8 cellular contexts compared by ENCODE assay signal in genomic region chr14:104751539-104752337, GRCh38. TPM values are rescaled to one million over a fixed set of nuclear protein-coding genes. Genes with fewer than 3 reads are reported as not detected.
DNase-seq lines count a peak whose midpoint lies in the region; ATAC-seq, FAIRE-seq and TF ChIP-seq lines count a peak whose summit lies in the region.

No MANE protein-coding gene starts in this region.

- H3K4me1 ChIP-seq in OCI-LY3 (ENCODE audit: low read length) (peaks cover 19% of the 10 kb centered on the region), endothelial cell of umbilical vein (ENCODE audit: control insufficient read depth, extremely low read depth, insufficient read depth, low read length) (peaks cover 8% of the 10 kb centered on the region), parathyroid adenoma (peaks cover 11% of the 10 kb centered on the region)

- intact Hi-C loops in endothelial cell of umbilical vein (cut with micrococcal nuclease): loop anchor here (1.0 to 5.0 kb wide), 6 partner anchors 15 to 76 kb away; partner anchors contain the start of genes ADSS1, INF2 and ZBTB42

- no peak for ATAC-seq in GM21367 (IDR thresholded peaks at IDR 0.05; ENCODE audit: unreplicated experiment)

- CTCF ChIA-PET in endothelial cell of umbilical vein (lab: Charles Lee): interaction anchor here (0.9 to 2.4 kb wide), 11 partner anchors 15 to 338 kb away, joined by 3 to 17 read pairs (median 5); partner anchors contain the start of genes ADSS1 and ZBTB42

- H3K27ac ChIP-seq in OCI-LY3 (ENCODE audit: low read length) (peak overlapping the region; percentile 85), endothelial cell of umbilical vein (ENCODE audit: insufficient read depth, low read depth, low read length) (peak overlapping the region; percentile 23), parathyroid adenoma (peak overlapping the region; percentile 49)

- no peaks in the 10 kb centered on the region for H3K9me3 ChIP-seq in OCI-LY3 (ENCODE audit: insufficient read depth, low read length)
- no peaks in the 10 kb centered on the region for H3K9me3 ChIP-seq in endothelial cell of umbilical vein (replicated peaks; ENCODE audit: control insufficient read depth, insufficient read depth, low read length)
- no peaks in the 10 kb centered on the region for H3K9me3 ChIP-seq in parathyroid adenoma (ENCODE audit: control insufficient read depth, low read length)

- no peaks in the 10 kb centered on the region for H3K9me1 ChIP-seq in endothelial cell of umbilical vein (replicated peaks; ENCODE audit: control insufficient read depth, extremely low read depth, insufficient read depth, low read length)

- no peak for FAIRE-seq in endothelial cell of umbilical vein (lab: Jason Lieb, UNC)

- H3K9ac ChIP-seq in OCI-LY3 (ENCODE audit: low read length) (peak overlapping the region; percentile 89), endothelial cell of umbilical vein (replicated peaks; ENCODE audit: extremely low read depth, insufficient read depth, low read length) (peak overlapping the region; percentile 53), parathyroid adenoma (no peak overlapping the region)

- H4K20me1 ChIP-seq in OCI-LY3 (ENCODE audit: insufficient read depth, low read length) (no peaks in the 10 kb centered on the region), endothelial cell of umbilical vein (replicated peaks; ENCODE audit: control insufficient read depth, extremely low read depth, insufficient read depth, low read length) (no peaks in the 10 kb centered on the region)

- H3K4me2 ChIP-seq in OCI-LY3 (ENCODE audit: low read length) (peak overlapping the region; percentile 95), endothelial cell of umbilical vein (ENCODE audit: insufficient read depth, low read length) (peak overlapping the region; percentile 25), parathyroid adenoma (ENCODE audit: low read length) (peak overlapping the region; percentile 79)

- H3K4me3 ChIP-seq in OCI-LY3 (ENCODE audit: low read length) (peak overlapping the region; percentile 94), endothelial cell of umbilical vein (replicated peaks in 1 of 3; ENCODE audit: insufficient read depth in 1 of 3, low read depth in 1 of 3, low read length in 3 of 3) (peak overlapping the region in 2 of 3 experiments; percentile 36 to 38), parathyroid adenoma (ENCODE audit: low read depth, low read length) (peak overlapping the region; percentile 99)

- POLR2A ChIA-PET in endothelial cell of umbilical vein (lab: Charles Lee): interaction anchor here (1.0 kb wide), 2 partner anchors 16 to 71 kb away, joined by 4 to 6 read pairs; no protein-coding TSS in a partner anchor

- H3K27me3 ChIP-seq in OCI-LY3 (ENCODE audit: low read depth, low read length) (no peaks in the 10 kb centered on the region), endothelial cell of umbilical vein (ENCODE audit: control insufficient read depth in 2 of 2, insufficient read depth in 2 of 2, low read length in 2 of 2) (no peaks in the 10 kb centered on the region), parathyroid adenoma (ENCODE audit: control insufficient read depth, insufficient read depth, low read length) (no peaks in the 10 kb centered on the region)

- no TSS peak for BruUV-seq in endothelial cell of umbilical vein (replicated peaks; lab: Mats Ljungman, UMichigan)

- dilution Hi-C loops in endothelial cell of umbilical vein (cut with MboI; ENCODE audit: extremely low pct_ligation_motif_present, low sequenced_read_pairs): no loop called here

- H2AFZ ChIP-seq in OCI-LY3 (ENCODE audit: low read depth, low read length) (peak overlapping the region; percentile 93; the same call in 1 of the 2 replicates), endothelial cell of umbilical vein (ENCODE audit: low read depth, low read length) (peak overlapping the region; percentile 85), parathyroid adenoma (peak overlapping the region; percentile 82)

- TF ChIP-seq CTCF in OCI-LY3 (IDR thresholded peaks at IDR 0.05; ENCODE audit: low read depth, low read length) (no peak), endothelial cell of umbilical vein (IDR thresholded peaks at IDR 0.05; ENCODE audit: extremely low read depth in 1 of 2, insufficient read depth in 1 of 2, low read depth in 1 of 2, low read length in 2 of 2) (no peak), parathyroid adenoma (IDR thresholded peaks at IDR 0.05) (no peak)

- DNase-seq in GDM1 (lab: John Stamatoyannopoulos, UW): peak; percentile 49
- no peak for DNase-seq in endothelial cell of umbilical vein (ENCODE audit: low read depth, low spot score)
- DNase-seq in DMS153 (lab: John Stamatoyannopoulos, UW): no peak
- no peak for DNase-seq in NCI-H1048 (lab: John Stamatoyannopoulos, UW)
- no peak for DNase-seq in LoVo (ENCODE audit: low spot score)

- H3K36me3 ChIP-seq in OCI-LY3 (replicated peaks; ENCODE audit: low read depth, low read length) (peaks cover 5% of the 10 kb centered on the region), endothelial cell of umbilical vein (ENCODE audit: control insufficient read depth in 2 of 2, extremely low read depth in 1 of 2, insufficient read depth in 2 of 2, low read length in 2 of 2) (peaks cover 0 to 10% of the 10 kb centered on the region in 2 experiments), parathyroid adenoma (ENCODE audit: control insufficient read depth, insufficient read depth, low read length) (no peaks in the 10 kb centered on the region)

- no peak for TF ChIP-seq POLR2A in endothelial cell of umbilical vein (IDR thresholded peaks at IDR 0.05; ENCODE audit: low read depth, low read length)

- H3K79me2 ChIP-seq in OCI-LY3 (ENCODE audit: low read length): peaks cover 40% of the 10 kb centered on the region
- H3K79me2 ChIP-seq in endothelial cell of umbilical vein (ENCODE audit: control insufficient read depth, insufficient read depth, low read length): peaks cover 22% of the 10 kb centered on the region
- peaks cover 3% of the 10 kb centered on the region for H3K79me2 ChIP-seq in parathyroid adenoma

TF ChIP-seq in endothelial cell of umbilical vein, 7 proteins besides CTCF, POLR2A, EP300 and RAD21:
- no peak for TF ChIP-seq JUN (IDR thresholded peaks at IDR 0.05; ENCODE audit: borderline replicate concordance, insufficient read depth, insufficient read length, low read depth)
- TF ChIP-seq GATA2 (IDR thresholded peaks at IDR 0.05; ENCODE audit: insufficient read depth, insufficient read length, low read depth, low read length): no peak
- no peak for TF ChIP-seq EZH2 (IDR thresholded peaks at IDR 0.05; ENCODE audit: borderline replicate concordance, low read depth, low read length, severe bottlenecking)
- TF ChIP-seq MYC (IDR thresholded peaks at IDR 0.05; ENCODE audit: low read depth, low read length): no peak
- TF ChIP-seq POLR2AphosphoS5 (IDR thresholded peaks at IDR 0.05; ENCODE audit: insufficient read depth, low read depth, low read length): no peak
- no peak for TF ChIP-seq FOS (IDR thresholded peaks at IDR 0.05; ENCODE audit: borderline replicate concordance, insufficient read depth, low read length)
- TF ChIP-seq, protein P1, sequence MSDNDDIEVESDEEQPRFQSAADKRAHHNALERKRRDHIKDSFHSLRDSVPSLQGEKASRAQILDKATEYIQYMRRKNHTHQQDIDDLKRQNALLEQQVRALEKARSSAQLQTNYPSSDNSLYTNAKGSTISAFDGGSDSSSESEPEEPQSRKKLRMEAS (IDR thresholded peaks at IDR 0.05; ENCODE audit: insufficient read depth, insufficient read length): no peak

RNA-seq across cellular contexts. Expression of gene SIVA1, which starts 1.2 kb away (rescaled TPM):
- 92.7 and 101 TPM in 2 replicates for total RNA-seq in endothelial cell of umbilical vein
- 299 and 364 TPM in 2 replicates for polyA plus RNA-seq in endothelial cell of umbilical vein
- polyA plus RNA-seq in endothelial cell of umbilical vein (2011; cell fraction: cytosol; rRNA removed): 142 and 221 TPM in 2 replicates
- 95.9 and 108 TPM in 2 replicates for polyA plus RNA-seq in endothelial cell of umbilical vein (2011; cell fraction: nucleus; rRNA removed)
- 63.8 and 64.6 TPM in 2 replicates for polyA plus RNA-seq in endothelial cell of umbilical vein (2012)
- 29.5 and 35.8 TPM in 2 replicates for polyA minus RNA-seq in endothelial cell of umbilical vein
- polyA minus RNA-seq in endothelial cell of umbilical vein (2011; cell fraction: cytosol; rRNA and poly(A)+ RNA removed): 107 TPM
- polyA minus RNA-seq in endothelial cell of umbilical vein (2011; cell fraction: nucleus; rRNA and poly(A)+ RNA removed): 20.2 and 24.8 TPM in 2 replicates

RNA-seq across cellular contexts. Expression of gene ADSS1, which starts 27.7 kb away (rescaled TPM):
- total RNA-seq in endothelial cell of umbilical vein: 1.9 and 2.7 TPM in 2 replicates
- 1.3 and 1.9 TPM in 2 replicates for polyA plus RNA-seq in endothelial cell of umbilical vein
- 1.5 and 1.6 TPM in 2 replicates for polyA plus RNA-seq in endothelial cell of umbilical vein (2011; cell fraction: cytosol; rRNA removed)
- polyA plus RNA-seq in endothelial cell of umbilical vein (2011; cell fraction: nucleus; rRNA removed): 10.8 and 14.8 TPM in 2 replicates
- polyA plus RNA-seq in endothelial cell of umbilical vein (2012): 1.2 and 2.1 TPM in 2 replicates
- polyA minus RNA-seq in endothelial cell of umbilical vein: 1.0 and 2.0 TPM in 2 replicates
- 6.2 TPM for polyA minus RNA-seq in endothelial cell of umbilical vein (2011; cell fraction: cytosol; rRNA and poly(A)+ RNA removed)
- polyA minus RNA-seq in endothelial cell of umbilical vein (2011; cell fraction: nucleus; rRNA and poly(A)+ RNA removed): 3.2 and 4.7 TPM in 2 replicates

RNA-seq across cellular contexts. Expression of gene AKT1, which starts 43.8 kb away (rescaled TPM):
- 172 and 191 TPM in 2 replicates for total RNA-seq in endothelial cell of umbilical vein
- polyA plus RNA-seq in endothelial cell of umbilical vein: 177 and 186 TPM in 2 replicates
- 174 and 199 TPM in 2 replicates for polyA plus RNA-seq in endothelial cell of umbilical vein (2011; cell fraction: cytosol; rRNA removed)
- polyA plus RNA-seq in endothelial cell of umbilical vein (2011; cell fraction: nucleus; rRNA removed): 309 and 317 TPM in 2 replicates
- 128 and 150 TPM in 2 replicates for polyA plus RNA-seq in endothelial cell of umbilical vein (2012)
- 156 and 177 TPM in 2 replicates for polyA minus RNA-seq in endothelial cell of umbilical vein
- polyA minus RNA-seq in endothelial cell of umbilical vein (2011; cell fraction: cytosol; rRNA and poly(A)+ RNA removed): 85.6 TPM
- polyA minus RNA-seq in endothelial cell of umbilical vein (2011; cell fraction: nucleus; rRNA and poly(A)+ RNA removed): 52.5 and 66.6 TPM in 2 replicates

RNA-seq across cellular contexts. Expression of gene ZBTB42, which starts 49.2 kb away (rescaled TPM):
- 3.8 and 4.0 TPM in 2 replicates for total RNA-seq in endothelial cell of umbilical vein
- 3.1 and 3.8 TPM in 2 replicates for polyA plus RNA-seq in endothelial cell of umbilical vein
- 1.8 and 2.4 TPM in 2 replicates for polyA plus RNA-seq in endothelial cell of umbilical vein (2011; cell fraction: cytosol; rRNA removed)
- polyA plus RNA-seq in endothelial cell of umbilical vein (2011; cell fraction: nucleus; rRNA removed): 1.2 and 1.3 TPM in 2 replicates
- polyA plus RNA-seq in endothelial cell of umbilical vein (2012): 2.0 and 2.6 TPM in 2 replicates
- 3.2 and 5.6 TPM in 2 replicates for polyA minus RNA-seq in endothelial cell of umbilical vein
- 2.8 TPM for polyA minus RNA-seq in endothelial cell of umbilical vein (2011; cell fraction: cytosol; rRNA and poly(A)+ RNA removed)
- polyA minus RNA-seq in endothelial cell of umbilical vein (2011; cell fraction: nucleus; rRNA and poly(A)+ RNA removed): 1.8 and 2.3 TPM in 2 replicates

Comparison
In these comparisons a context has a peak if more than half of its experiments do, and no peak if none do; other contexts are left out.
1. H3K27ac ChIP-seq: peak in every context shown above with its lines; median percentile 85 in OCI-LY3; 49 in parathyroid adenoma; 23 in endothelial cell of umbilical vein.
2. H3K4me2 ChIP-seq: peak in every context shown above with its lines; median percentile 95 in OCI-LY3; 79 in parathyroid adenoma; 25 in endothelial cell of umbilical vein.
3. H3K4me3 ChIP-seq: peak in every context shown above with its lines; median percentile 99 in parathyroid adenoma; 94 in OCI-LY3; 37 in endothelial cell of umbilical vein.